Comparison of ENCODE assay signal across 7 cellular contexts in the genomic region with DNA sequence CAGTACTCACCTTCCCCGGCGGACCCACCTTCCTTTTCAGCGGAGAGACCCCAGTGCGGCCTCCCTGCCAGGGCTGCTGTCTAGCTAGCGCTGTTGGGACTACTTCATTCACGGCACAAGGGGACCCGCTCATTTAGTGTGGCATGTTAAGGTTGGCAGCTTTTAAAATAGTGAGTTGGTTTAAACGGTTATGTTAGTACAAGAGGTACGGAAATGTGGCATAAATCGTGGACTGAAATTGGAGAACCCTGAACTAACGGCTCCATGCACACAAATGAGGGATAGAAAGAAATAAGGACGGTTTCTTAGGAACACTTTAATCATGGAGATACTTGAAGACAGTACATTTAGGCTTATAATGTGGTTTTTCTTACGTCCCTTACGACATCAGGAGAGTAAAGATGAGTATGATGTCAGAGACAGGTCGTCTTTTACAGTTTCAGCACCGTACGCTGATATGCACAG. TPM values are rescaled to one million over a fixed set of nuclear protein-coding genes. Genes with fewer than 3 reads are reported as not detected.
DNase-seq lines count a peak whose midpoint lies in the region; ATAC-seq and TF ChIP-seq lines count a peak whose summit lies in the region.

No MANE protein-coding gene starts in this region.

- WGBS in GM23248 (ENCODE audit: low coverage in 1 of 2, low lambda C conversion rate in 2 of 2, missing lambda C conversion rate in 2 of 2), 2 experiments: 2 to 3% methylated on average over 17 of the region's 17 CpGs

- H3K9me3 ChIP-seq in GM23248 (ENCODE audit: low read depth): no peaks in the 10 kb centered on the region

- peak overlapping the region; percentile 89 for H3K4me3 ChIP-seq in GM23248
- H3K4me3 ChIP-seq in brain microvascular endothelial cell (ENCODE audit: low read depth, low read length): peak overlapping the region; percentile 81

- ATAC-seq in omental fat pad (ENCODE audit: low FRiP score): no peak

- H3K27ac ChIP-seq in GM23248: peak overlapping the region; percentile 98
- H3K27ac ChIP-seq in brain microvascular endothelial cell: peak overlapping the region; percentile 94
- peak overlapping the region; percentile 93 for H3K27ac ChIP-seq in substantia nigra (ENCODE audit: low read depth, low read length, poor library complexity, severe bottlenecking)

- no peaks in the 10 kb centered on the region for H4K20me1 ChIP-seq in GM23248 (ENCODE audit: insufficient read depth)

- H3K79me2 ChIP-seq in GM23248 (ENCODE audit: insufficient read depth): peaks cover 78% of the 10 kb centered on the region

- H3K27me3 ChIP-seq in GM23248 (replicated peaks; ENCODE audit: insufficient read depth) (no peaks in the 10 kb centered on the region), brain microvascular endothelial cell (replicated peaks) (no peaks in the 10 kb centered on the region)

- H3K4me2 ChIP-seq in GM23248 (ENCODE audit: unreplicated experiment): peak overlapping the region; percentile 98

- peak; percentile 61 for DNase-seq in GF-D8 (lab: John Stamatoyannopoulos, UW)
- DNase-seq in GM23248: peak; percentile 72
- peak; percentile 68 for DNase-seq in NCI-H69 (lab: John Stamatoyannopoulos, UW)
- no peak for DNase-seq in brain microvascular endothelial cell
- peak; percentile 28 for DNase-seq in kidney tubule cell (ENCODE audit: low spot score)
- peak in 2 of 49 donors; percentile 46 to 55 for DNase-seq in substantia nigra (lab: John Stamatoyannopoulos, UW)
- no peak for DNase-seq in omental fat pad (ENCODE audit: low spot score)

- peak overlapping the region; percentile 47 for H2AFZ ChIP-seq in GM23248

- H3K9me2 ChIP-seq in GM23248 (ENCODE audit: insufficient read depth): no peaks in the 10 kb centered on the region

- peak overlapping the region; percentile 98 for H3K9ac ChIP-seq in GM23248

- H3F3A ChIP-seq in GM23248 (ENCODE audit: insufficient read depth): peaks cover 47% of the 10 kb centered on the region

- H3K36me3 ChIP-seq in GM23248 (ENCODE audit: low read depth) (peaks cover 4% of the 10 kb centered on the region; the same call in 1 of the 2 replicates), brain microvascular endothelial cell (replicated peaks) (peaks cover 3% of the 10 kb centered on the region)

- in situ Hi-C loops in GM23248 (cut with MboI) (loop anchor here (25.0 kb wide), 1 partner anchor 549 kb away; no protein-coding TSS in a partner anchor), brain microvascular endothelial cell (cut with HindIII; ENCODE audit: low pct_ligation_motif_present, low sequenced_read_pairs) (loop anchor here (25.0 kb wide), 1 partner anchor 249 kb away; no protein-coding TSS in a partner anchor)

- no peak for TF ChIP-seq CTCF in brain microvascular endothelial cell (IDR thresholded peaks at IDR 0.05; ENCODE audit: low read depth, low read length, missing control alignments)
- TF ChIP-seq CTCF in omental fat pad (IDR thresholded peaks at IDR 0.05): no peak

- peaks cover 45% of the 10 kb centered on the region for H3K4me1 ChIP-seq in GM23248 (ENCODE audit: insufficient read depth)

RNA-seq across cellular contexts. Expression of a gene that starts 0.8 kb away (rescaled TPM):
- total RNA-seq in GM23248 (2014; rRNA removed; shearing (Covaris generic)): 12.6 and 21.0 TPM in 2 replicates
- 28.8 and 29.7 TPM in 2 replicates for polyA plus RNA-seq in GM23248 (2016; fragmentation: Nextera tagmentation; extraction: Ambion mirVana)
- total RNA-seq in omental fat pad: 10 to 100 TPM; 15.3 to 30.9 (median 21.1) TPM

RNA-seq across cellular contexts. Expression of a gene that starts 0.8 kb away (rescaled TPM):
- 93.5 and 108 TPM in 2 replicates for total RNA-seq in GM23248 (2014; rRNA removed; shearing (Covaris generic))
- polyA plus RNA-seq in GM23248 (2016; fragmentation: Nextera tagmentation; extraction: Ambion mirVana): 197 and 201 TPM in 2 replicates
- total RNA-seq in omental fat pad: 10 to 100 TPM; 41.6 to 58.6 (median 52.3) TPM

Comparison
In these comparisons a context has a peak if more than half of its experiments do, and no peak if none do; other contexts are left out.
1. DNase-seq: peak in GF-D8 (single experiment), GM23248 (single experiment), NCI-H69 (single experiment) and kidney tubule cell (single experiment); none in brain microvascular endothelial cell (single experiment) and omental fat pad (single experiment).
2. Peak in every context shown above with its lines, with median percentiles within 50 percentile points of each other: H3K27ac ChIP-seq.